ENCODE assay signal across 20 cellular contexts in the genomic region with DNA sequence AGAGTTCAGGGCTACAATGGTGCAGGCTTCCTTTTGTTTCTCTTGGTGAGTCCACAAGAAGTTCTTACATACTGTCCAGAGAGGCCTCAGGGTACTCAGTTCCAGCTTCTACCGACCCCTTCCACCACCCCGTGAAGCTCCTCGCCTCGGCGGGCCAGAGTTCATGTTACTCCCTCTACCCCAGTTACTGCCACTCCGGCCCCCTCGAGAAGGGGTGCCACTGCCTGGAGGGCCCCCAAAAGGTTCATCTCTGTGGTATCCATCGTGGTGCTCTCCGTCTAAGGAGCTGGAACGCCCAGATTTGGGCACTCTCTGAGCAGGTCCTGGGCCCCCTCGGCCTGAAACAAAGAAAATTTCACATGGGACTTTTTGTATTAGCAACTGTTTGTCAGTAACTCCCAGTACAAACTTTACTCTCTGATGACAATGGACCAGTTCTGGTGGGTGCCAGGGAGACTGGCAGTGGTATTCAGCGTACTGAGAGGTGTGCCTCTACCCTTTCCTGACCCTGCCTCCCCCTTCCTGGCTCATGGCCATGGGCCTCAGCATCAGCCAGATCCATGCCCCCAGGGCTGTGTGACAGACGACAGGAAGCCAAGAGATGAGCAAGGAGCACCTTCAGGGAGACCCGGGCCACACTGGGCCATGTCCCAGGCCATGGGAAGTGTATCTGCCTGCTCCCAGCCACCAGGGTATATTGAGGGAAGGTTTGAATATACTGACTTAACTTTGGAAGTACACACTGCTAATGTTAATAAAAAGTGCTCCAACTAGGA. TPM values are rescaled to one million over a fixed set of nuclear protein-coding genes. Genes with fewer than 3 reads are reported as not detected.
DNase-seq lines count a peak whose midpoint lies in the region; ATAC-seq, FAIRE-seq and TF ChIP-seq lines count a peak whose summit lies in the region.
"Had no signal": no experiment of that assay in that cellular context is flagged by ENCODE, and none has a peak within 500 bp of the region (broad histone marks: within the 10 kb centered on the region; RNA-seq: fewer than 3 reads in every experiment).

No MANE protein-coding gene starts in this region.

- H3K27ac ChIP-seq in CD8-positive, alpha-beta T cell (ENCODE audit: low read depth, low read length) = no peak overlapping the region
- H3K27ac ChIP-seq in H9 (ENCODE audit: insufficient read length, low read depth, low read length) = no peak overlapping the region
- no peak overlapping the region for H3K27ac ChIP-seq in K562 (ENCODE audit: extremely low read depth, low read depth, low read length)
- H3K27ac ChIP-seq in mesenchymal stem cell (ENCODE audit: low read length, poor library complexity, severe bottlenecking) = no peak overlapping the region
- no peak overlapping the region for H3K27ac ChIP-seq in A673 (ENCODE audit: low read depth, low read length, poor library complexity, severe bottlenecking)
- H3K27ac ChIP-seq: testis had no signal

- no peak overlapping the region for H4K8ac ChIP-seq in H9 (replicated peaks; ENCODE audit: insufficient read length, low read depth, low read length)
- H4K8ac ChIP-seq in mesenchymal stem cell (ENCODE audit: low read length) = no peak overlapping the region

- TF ChIP-seq CTCF in CD8-positive, alpha-beta T cell (IDR thresholded peaks at IDR 0.05) = no peak
- TF ChIP-seq CTCF in H9 (conservative IDR thresholded peaks at IDR 0.05) (no peak), K562 (IDR thresholded peaks at IDR 0.05 in 2 of 3, conservative IDR thresholded peaks at IDR 0.05 in 1 of 3; ENCODE audit: insufficient read depth in 2 of 3, low read depth in 1 of 3, low read length in 3 of 3) (no peak), A673 (conservative IDR thresholded peaks at IDR 0.05; ENCODE audit: low read depth, low read length) (no peak)

- H2BK20ac ChIP-seq in H9 (ENCODE audit: low read depth, low read length, poor library complexity, severe bottlenecking) = no peak overlapping the region

- H3K9ac ChIP-seq in H9 (ENCODE audit: extremely low read depth, insufficient read length, low read length) = no peak overlapping the region
- no peak overlapping the region for H3K9ac ChIP-seq in K562 (ENCODE audit: insufficient read depth in 1 of 2, low read depth in 2 of 2, low read length in 2 of 2)
- H3K9ac ChIP-seq in mesenchymal stem cell (ENCODE audit: low read length) = peak overlapping the region; percentile 68

- no peak overlapping the region for H2BK15ac ChIP-seq in H9 (ENCODE audit: low read depth, low read length)
- no peak overlapping the region for H2BK15ac ChIP-seq in mesenchymal stem cell (ENCODE audit: low read depth, poor library complexity, severe bottlenecking)

- peaks cover 20% of the 10 kb centered on the region for H3K36me3 ChIP-seq in CD8-positive, alpha-beta T cell (ENCODE audit: insufficient read depth, low read length)
- H3K36me3 ChIP-seq in K562 (ENCODE audit: control insufficient read depth, insufficient read depth, low read length) = peaks cover 82% of the 10 kb centered on the region
- peaks cover 38 to 52% of the 10 kb centered on the region in 2 experiments for H3K36me3 ChIP-seq in mesenchymal stem cell (ENCODE audit: control insufficient read depth in 1 of 2, insufficient read depth in 2 of 2, low read depth in 1 of 2, low read length in 2 of 2)
- H3K36me3 ChIP-seq in A673 (ENCODE audit: insufficient read depth, low read length, poor library complexity, severe bottlenecking) = peaks cover 52% of the 10 kb centered on the region

- peak overlapping the region; percentile 62 for H3K27ac Mint-ChIP-seq in CD8-positive, alpha-beta T cell
- peak overlapping the region in 2 of 3 experiments; percentile 76 to 82; a peak in 2 of 7 replicates for H3K27ac Mint-ChIP-seq in H9

- in situ Hi-C loops in K562 (cut with MboI) = no loop called here

- H4K91ac ChIP-seq in H9 (ENCODE audit: insufficient read length, low read depth, low read length) (no peak overlapping the region), mesenchymal stem cell (ENCODE audit: low read length) (no peak overlapping the region)

- no peak overlapping the region for H2AFZ ChIP-seq in H9 (ENCODE audit: low read length)
- no peak overlapping the region for H2AFZ ChIP-seq in K562 (ENCODE audit: low read depth, low read length)
- H2AFZ ChIP-seq in mesenchymal stem cell (ENCODE audit: low read depth, low read length) = no peak overlapping the region

- H2BK5ac ChIP-seq in H9 (ENCODE audit: insufficient read length, low read length) (no peak overlapping the region), mesenchymal stem cell (ENCODE audit: low read depth, low read length, poor library complexity, severe bottlenecking) (no peak overlapping the region)

- no peak overlapping the region for H3T11ph ChIP-seq in H9 (ENCODE audit: low read length)

- no peak overlapping the region for H2BK12ac ChIP-seq in H9 (ENCODE audit: insufficient read length, low read depth, low read length)
- peak overlapping the region in 1 of 2 experiments; percentile 15 for H2BK12ac ChIP-seq in mesenchymal stem cell (ENCODE audit: low read length in 2 of 2)

- H4K5ac ChIP-seq in H9 (ENCODE audit: insufficient read length, low read depth, low read length) = no peak overlapping the region

- H3K56ac ChIP-seq in H9 (ENCODE audit: insufficient read length, low read depth, low read length) = no peak overlapping the region

- intact Hi-C loops in CD8-positive, alpha-beta T cell (cut with DNase I, micrococcal nuclease) = loop anchor here (10.0 kb wide), 2 partner anchors 412 to 622 kb away; a partner anchor contains a TSS
- intact Hi-C loops in K562 (cut with micrococcal nuclease) = no loop called here
- intact Hi-C loops in A673 (cut with micrococcal nuclease; ENCODE audit: unreplicated experiment) = no loop called here

- ATAC-seq in CD8-positive, alpha-beta T cell = no peak
- no peak for ATAC-seq in K562
- ATAC-seq in HG03442 (IDR thresholded peaks at IDR 0.05; ENCODE audit: unreplicated experiment) = no peak
- ATAC-seq: gastroesophageal sphincter, Panc1 had no signal

- no peak overlapping the region for H3K4ac ChIP-seq in H9 (ENCODE audit: low read depth, low read length)
- H3K4ac ChIP-seq in mesenchymal stem cell (ENCODE audit: low read depth in 1 of 2, low read length in 2 of 2) = no peak overlapping the region

- H3K9me3 Mint-ChIP-seq in CD8-positive, alpha-beta T cell = no peaks in the 10 kb centered on the region
- H3K9me3 Mint-ChIP-seq in H9 = peaks cover 0 to 4% of the 10 kb centered on the region in 2 experiments; a peak in 1 of 5 replicates

- POLR2A ChIA-PET in CD8-positive, alpha-beta T cell (lab: Charles Lee) = interaction anchor here (0.6 to 0.7 kb wide), 2 partner anchors 36 to 79 kb away, joined by 3 to 7 read pairs; no protein-coding TSS in a partner anchor
- POLR2A ChIA-PET in K562 (lab: Yijun Ruan, JAX) = interaction anchor here (1.2 kb wide), 1 partner anchor 233 kb away, joined by 3 read pairs; no protein-coding TSS in a partner anchor
- POLR2A ChIA-PET in A673 (lab: Charles Lee; ENCODE audit: low non-redundant PET) = interaction anchor here (0.6 kb wide), 1 partner anchor 303 kb away, joined by 8 read pairs; no protein-coding TSS in a partner anchor

- H3K23me2 ChIP-seq in H9 (ENCODE audit: insufficient read length, low read depth, low read length, poor library complexity, severe bottlenecking) = no peaks in the 10 kb centered on the region

- peaks cover 30% of the 10 kb centered on the region for H3K4me1 ChIP-seq in CD8-positive, alpha-beta T cell (ENCODE audit: insufficient read depth, low read length)
- H3K4me1 ChIP-seq in H9 (ENCODE audit: insufficient read depth, low read length) = no peaks in the 10 kb centered on the region; the same call in 1 of the 2 replicates
- peaks cover 11 to 16% of the 10 kb centered on the region in 2 experiments for H3K4me1 ChIP-seq in K562 (replicated peaks in 1 of 2; ENCODE audit: control insufficient read depth in 2 of 2, insufficient read depth in 2 of 2, low read length in 2 of 2)
- peaks cover 15% of the 10 kb centered on the region for H3K4me1 ChIP-seq in mesenchymal stem cell (ENCODE audit: control insufficient read depth, insufficient read depth, low read depth, low read length)
- peaks cover 18% of the 10 kb centered on the region for H3K4me1 ChIP-seq in A673 (ENCODE audit: insufficient read depth, low read length, poor library complexity, severe bottlenecking)

- no peak for DNase-seq in CD8-positive, alpha-beta T cell
- DNase-seq in H9 = no peak
- DNase-seq in K562 (ENCODE audit: extremely low read depth in 1 of 4, low spot score in 3 of 4) = no peak
- DNase-seq in mesenchymal stem cell = no peak
- no peak for DNase-seq in A673 (ENCODE audit: low spot score)
- no peak for DNase-seq in erythroblast (lab: John Stamatoyannopoulos, UW)
- DNase-seq: activated effector memory CD4-positive, alpha-beta T cell treated with Interleukin-2 at 50 U/mL for 16 hours; AML-193; GDM1; NCI-H1105 treated with DMSO at 0.1 percent for 48 hours; stimulated activated CD4-positive, alpha-beta T cell treated with anti-CD3 and anti-CD28 coated beads, Interleukin-4, amount 100 ng/mL, for 24 hours; testis had no signal

- H3K79me1 ChIP-seq in H9 (ENCODE audit: insufficient read depth, low read depth, low read length, poor library complexity, severe bottlenecking) (no peaks in the 10 kb centered on the region), mesenchymal stem cell (replicated peaks; ENCODE audit: low read length, poor library complexity, severe bottlenecking) (peaks cover 22% of the 10 kb centered on the region)

- H3K27me3 Mint-ChIP-seq in CD8-positive, alpha-beta T cell (ENCODE audit: low read depth) = no peaks in the 10 kb centered on the region
- no peaks in the 10 kb centered on the region for H3K27me3 Mint-ChIP-seq in H9 (ENCODE audit: low read depth)

- H3K36me3 Mint-ChIP-seq in CD8-positive, alpha-beta T cell = peaks cover 68% of the 10 kb centered on the region
- peaks cover 22 to 75% (median 71%) of the 10 kb centered on the region in 3 experiments for H3K36me3 Mint-ChIP-seq in H9 (ENCODE audit: insufficient read depth in 1 of 3, low read depth in 3 of 3)

- no TSS peak for BruUV-seq in K562 (replicated peaks; lab: Mats Ljungman, UMichigan)
- no TSS peak for BruUV-seq in A673 (replicated peaks; lab: Mats Ljungman, UMichigan)

- no peaks in the 10 kb centered on the region for H3K9me3 ChIP-seq in CD8-positive, alpha-beta T cell (ENCODE audit: low read length)
- H3K9me3 ChIP-seq in H9 (ENCODE audit: control insufficient read depth, low read depth, low read length) (no peaks in the 10 kb centered on the region), K562 (replicated peaks; ENCODE audit: control insufficient read depth, insufficient read depth, low read depth, low read length) (no peaks in the 10 kb centered on the region), mesenchymal stem cell (ENCODE audit: control insufficient read depth, low read length) (no peaks in the 10 kb centered on the region), A673 (ENCODE audit: low read depth, low read length, poor library complexity, severe bottlenecking) (no peaks in the 10 kb centered on the region)
- H3K9me3 ChIP-seq: ascending aorta, gastroesophageal sphincter, testis had no signal

- H3K27me3 ChIP-seq in CD8-positive, alpha-beta T cell (ENCODE audit: insufficient read depth, low read length) = no peaks in the 10 kb centered on the region
- H3K27me3 ChIP-seq in H9 (ENCODE audit: insufficient read depth, low read length) = no peaks in the 10 kb centered on the region
- H3K27me3 ChIP-seq in K562 (ENCODE audit: control insufficient read depth in 2 of 2, insufficient read depth in 2 of 2, low read length in 2 of 2) = no peaks in the 10 kb centered on the region
- H3K27me3 ChIP-seq in mesenchymal stem cell (ENCODE audit: control insufficient read depth in 1 of 2, insufficient read depth in 1 of 2, low read length in 2 of 2) = no peaks in the 10 kb centered on the region
- no peaks in the 10 kb centered on the region for H3K27me3 ChIP-seq in A673 (replicated peaks; ENCODE audit: insufficient read depth, low read depth, low read length, poor library complexity)
- H3K27me3 ChIP-seq: ascending aorta, gastroesophageal sphincter, testis had no signal

- no CpG with 5 or more reads among the region's 14 CpGs for WGBS in H9 (ENCODE audit: extremely low coverage, insufficient read length, low lambda C conversion rate)
- 85% methylated on average over 14 of the region's 14 CpGs for WGBS in K562 (ENCODE audit: insufficient coverage, low coverage, missing lambda C conversion rate)
- WGBS in mesenchymal stem cell = 98% methylated on average over 14 of the region's 14 CpGs

- no peak overlapping the region for H3K4me3 Mint-ChIP-seq in CD8-positive, alpha-beta T cell
- no peak overlapping the region for H3K4me3 Mint-ChIP-seq in H9

- TF ChIP-seq EP300 in K562 (IDR thresholded peaks at IDR 0.05; ENCODE audit: low read length) = no peak

- FAIRE-seq in K562 (lab: Jason Lieb, UNC) = no peak
- FAIRE-seq: colon, GM12892, TTC549 had no signal

- H3K23ac ChIP-seq in H9 (ENCODE audit: insufficient read length, low read depth, low read length) (no peak overlapping the region), mesenchymal stem cell (ENCODE audit: low read length in 2 of 2) (no peak overlapping the region)

- TF ChIP-seq POLR2A in K562 (conservative IDR thresholded peaks at IDR 0.05) (no peak), erythroblast (IDR thresholded peaks at IDR 0.05; ENCODE audit: low read length) (no peak)

- H2BK120ac ChIP-seq in H9 (ENCODE audit: low read depth, low read length, poor library complexity, severe bottlenecking) = no peak overlapping the region
- no peak overlapping the region for H2BK120ac ChIP-seq in mesenchymal stem cell (ENCODE audit: low read depth, low read length)

- CTCF ChIA-PET in CD8-positive, alpha-beta T cell (lab: Charles Lee) = interaction anchor here (0.7 kb wide), 1 partner anchor 56 kb away, joined by 3 read pairs; no protein-coding TSS in a partner anchor
- CTCF ChIA-PET in K562 (lab: Yijun Ruan, JAX; ENCODE audit: low intra/inter-chr PET ratio) = no interaction called here
- CTCF ChIA-PET in A673 (lab: Charles Lee) = no interaction called here

- H3K14ac ChIP-seq in H9 (ENCODE audit: insufficient read depth, low read length) (no peak overlapping the region), mesenchymal stem cell (ENCODE audit: low read length in 2 of 2) (no peak overlapping the region)

- no peaks in the 10 kb centered on the region for H4K20me1 ChIP-seq in H9 (ENCODE audit: control insufficient read depth, insufficient read depth, insufficient read length)
- H4K20me1 ChIP-seq in K562 (replicated peaks; ENCODE audit: control insufficient read depth, insufficient read depth, low read length) = no peaks in the 10 kb centered on the region; the same call in none of the 2 replicates

- no peak overlapping the region for H2AK5ac ChIP-seq in H9 (ENCODE audit: insufficient read length, low read length)
- H2AK5ac ChIP-seq in mesenchymal stem cell (ENCODE audit: low read length, severe bottlenecking) = no peak overlapping the region

- H3K4me2 ChIP-seq in H9 (ENCODE audit: insufficient read depth, insufficient read length, low read length) = no peak overlapping the region
- no peak overlapping the region for H3K4me2 ChIP-seq in K562 (ENCODE audit: insufficient read depth, low read length)
- no peak overlapping the region for H3K4me2 ChIP-seq in mesenchymal stem cell (ENCODE audit: low read length, poor library complexity, severe bottlenecking)

- TF ChIP-seq RAD21 in K562 (CRISPR knock-in tag; conservative IDR thresholded peaks at IDR 0.05 in 1 of 2, IDR thresholded peaks at IDR 0.05 in 1 of 2) = no peak

- peaks cover 39% of the 10 kb centered on the region for H3K4me1 Mint-ChIP-seq in CD8-positive, alpha-beta T cell (ENCODE audit: low read depth)
- peaks cover 8 to 14% of the 10 kb centered on the region in 2 experiments for H3K4me1 Mint-ChIP-seq in H9

- H3K4me3 ChIP-seq in CD8-positive, alpha-beta T cell (ENCODE audit: low read depth, low read length) = no peak overlapping the region
- no peak overlapping the region for H3K4me3 ChIP-seq in K562
- no peak overlapping the region for H3K4me3 ChIP-seq in mesenchymal stem cell (ENCODE audit: insufficient read depth in 1 of 2, low read depth in 1 of 2, low read length in 2 of 2)
- H3K4me3 ChIP-seq in A673 (ENCODE audit: low read depth, low read length, poor library complexity, severe bottlenecking) = no peak overlapping the region
- H3K4me3 ChIP-seq: ascending aorta, gastroesophageal sphincter, skin epidermis, testis had no signal

- H3K18ac ChIP-seq in H9 (ENCODE audit: insufficient read length, low read depth, low read length) = no peak overlapping the region
- no peak overlapping the region for H3K18ac ChIP-seq in mesenchymal stem cell (ENCODE audit: low read depth in 1 of 2, low read length in 2 of 2)

- H3K79me2 ChIP-seq in H9 (ENCODE audit: insufficient read depth, low read length) = peaks cover 3% of the 10 kb centered on the region; the same call in 1 of the 2 replicates
- H3K79me2 ChIP-seq in K562 (ENCODE audit: control insufficient read depth, insufficient read depth, low read length) = peaks cover 34% of the 10 kb centered on the region

- H3K9me1 ChIP-seq in K562 (ENCODE audit: control insufficient read depth, insufficient read depth, low read length) = no peaks in the 10 kb centered on the region

RNA-seq across cellular contexts. Expression of a gene that starts 5.1 kb away (rescaled TPM):
- total RNA-seq in CD8-positive, alpha-beta T cell = 1 to 10 TPM; 8.2 to 8.5 TPM
- 4.7 and 5.0 TPM in 2 replicates for total RNA-seq in H9 (2021)
- 11.0 and 11.3 TPM in 2 replicates for total RNA-seq in K562 (2011; cell fraction: chromatin; rRNA removed; ENCODE audit: low replicate concordance)
- total RNA-seq in K562 (2011; cell fraction: nucleolus; rRNA removed) = 15.0 and 17.7 TPM in 2 replicates
- total RNA-seq in K562 (2011; cell fraction: nucleoplasm; rRNA removed) = 14.9 and 19.2 TPM in 2 replicates
- total RNA-seq in K562 (2014; rRNA removed) = 8.9 and 12.1 TPM in 2 replicates
- 7.7 and 9.1 TPM in 2 replicates for total RNA-seq in K562 (2014; rRNA removed; fragmentation: Illumina TruSeq; extraction: Trizol)
- 6.3 and 7.5 TPM in 2 replicates for total RNA-seq in K562 (2015; rRNA removed; fragmentation: Illumina TruSeq; extraction: Trizol)
- 8.8 and 9.9 TPM in 2 replicates for total RNA-seq in K562 (2021)
- 9.1 and 9.2 TPM in 2 replicates for polyA plus RNA-seq in K562 (2011; rRNA removed)
- polyA plus RNA-seq in K562 (2011; cell fraction: cytosol; rRNA removed) = 9.0 and 10.1 TPM in 2 replicates
- 4.7 and 5.3 TPM in 2 replicates for polyA plus RNA-seq in K562 (2011; cell fraction: nucleus; rRNA removed)
- 0.12 TPM in 1 of 2 replicates, not detected in the other for polyA plus RNA-seq in K562 (2012)
- 7.7 and 8.9 TPM in 2 replicates for polyA plus RNA-seq in K562 (2014; fragmentation: Illumina TruSeq; extraction: Trizol)
- not detected for polyA plus RNA-seq in K562 (2014; fragmentation: Nextera tagmentation; extraction: Ambion mirVana)
- 9.6 and 11.6 TPM in 2 replicates for polyA plus RNA-seq in K562 (2014; rRNA removed)
- 7.0 and 7.3 TPM in 2 replicates for polyA minus RNA-seq in K562 (2011; rRNA and poly(A)+ RNA removed)
- 3.8 and 4.8 TPM in 2 replicates for polyA minus RNA-seq in K562 (2011; cell fraction: cytosol; rRNA and poly(A)+ RNA removed)
- polyA minus RNA-seq in K562 (2011; cell fraction: nucleus; rRNA and poly(A)+ RNA removed) = 7.0 and 9.7 TPM in 2 replicates
- polyA plus RNA-seq in mesenchymal stem cell (2013, experiment 1 of 2) = 4.5 TPM
- 4.7 TPM for polyA plus RNA-seq in mesenchymal stem cell (2013, experiment 2 of 2)
- total RNA-seq in A673 (2021) = 7.1 and 7.6 TPM in 2 replicates

RNA-seq across cellular contexts. Expression of a gene that starts 31.1 kb away (rescaled TPM):
- 1 to 10 TPM; 2.8 to 2.9 TPM for total RNA-seq in CD8-positive, alpha-beta T cell
- total RNA-seq in H9 (2021) (5.7 and 5.9 TPM in 2 replicates), K562 (2014; rRNA removed) (not detected in 2 replicates), K562 (2014; rRNA removed; fragmentation: Illumina TruSeq; extraction: Trizol) (not detected in 2 replicates), K562 (2015; rRNA removed; fragmentation: Illumina TruSeq; extraction: Trizol) (not detected in 2 replicates), K562 (2021) (0.11 and 0.22 TPM in 2 replicates), A673 (2021) (1.2 and 1.5 TPM in 2 replicates)
- not detected in 2 replicates for total RNA-seq in K562 (2011; cell fraction: chromatin; rRNA removed; ENCODE audit: low replicate concordance)
- not detected in 2 replicates for total RNA-seq in K562 (2011; cell fraction: nucleolus; rRNA removed)
- total RNA-seq in K562 (2011; cell fraction: nucleoplasm; rRNA removed) = not detected in 2 replicates
- polyA plus RNA-seq in K562 (2011; rRNA removed) (0.04 TPM in 1 of 2 replicates, not detected in the other), K562 (2014; fragmentation: Illumina TruSeq; extraction: Trizol) (not detected in 2 replicates), K562 (2014; fragmentation: Nextera tagmentation; extraction: Ambion mirVana) (not detected), K562 (2014; rRNA removed) (not detected in 2 replicates)
- polyA plus RNA-seq in K562 (2011; cell fraction: cytosol; rRNA removed) = not detected in 2 replicates
- not detected in 2 replicates for polyA plus RNA-seq in K562 (2011; cell fraction: nucleus; rRNA removed)
- 0.08 TPM in 2 replicates for polyA plus RNA-seq in K562 (2012)
- not detected in 2 replicates for polyA minus RNA-seq in K562 (2011; rRNA and poly(A)+ RNA removed)
- polyA minus RNA-seq in K562 (2011; cell fraction: cytosol; rRNA and poly(A)+ RNA removed) = not detected in 2 replicates
- polyA minus RNA-seq in K562 (2011; cell fraction: nucleus; rRNA and poly(A)+ RNA removed) = not detected in 2 replicates
- 37.6 TPM for polyA plus RNA-seq in mesenchymal stem cell (2013, experiment 1 of 2)
- polyA plus RNA-seq in mesenchymal stem cell (2013, experiment 2 of 2) = 36.4 TPM

Comparison
In these comparisons a context has a peak if more than half of its experiments do, and no peak if none do; other contexts are left out.
1. intact Hi-C loops: an anchor here in CD8-positive, alpha-beta T cell (10.0 kb wide); none called in K562 and A673.